Comparison of ENCODE assay signal across 20 cellular contexts in genomic region chr20:15455279-15455678, GRCh38.
DNase-seq lines count a peak whose midpoint lies in the region; ATAC-seq and TF ChIP-seq lines count a peak whose summit lies in the region.
"Had no signal": no experiment of that assay in that cellular context is flagged by ENCODE, and none has a peak within 500 bp of the region (broad histone marks: within the 10 kb centered on the region; RNA-seq: fewer than 3 reads in every experiment).

No MANE protein-coding gene starts in this region.

- no peaks in the 10 kb centered on the region for H3K4me1 Mint-ChIP-seq in naive thymus-derived CD4-positive, alpha-beta T cell
- peaks cover 13% of the 10 kb centered on the region for H3K4me1 Mint-ChIP-seq in endothelial cell (ENCODE audit: unreplicated experiment)
- H3K4me1 Mint-ChIP-seq: CD4-positive, CD25-positive, alpha-beta regulatory T cell had no signal

- CTCF ChIA-PET in HEK293T (lab: Yijun Ruan, JAX) = no interaction called here
- CTCF ChIA-PET in naive thymus-derived CD4-positive, alpha-beta T cell (lab: Charles Lee) = interaction anchor here (0.5 kb wide), 1 partner anchor 134 kb away, joined by 3 read pairs; no protein-coding TSS in a partner anchor

- no peak overlapping the region for H3K27ac ChIP-seq in SK-N-MC
- H3K27ac ChIP-seq in naive thymus-derived CD4-positive, alpha-beta T cell (ENCODE audit: low read depth, low read length) = no peak overlapping the region

- H3K9me3 ChIP-seq in SK-N-MC (ENCODE audit: low read depth, low read length) = no peaks in the 10 kb centered on the region
- peaks cover 0 to 4% (median 0%) of the 10 kb centered on the region in 3 experiments for H3K9me3 ChIP-seq in naive thymus-derived CD4-positive, alpha-beta T cell (ENCODE audit: control insufficient read depth in 2 of 3, low read length in 3 of 3)
- H3K9me3 ChIP-seq: BE2C, Caco-2 had no signal

- H3K4me3 ChIP-seq in SK-N-MC = peak overlapping the region; percentile 14; the same call in 1 of the 2 replicates
- no peak overlapping the region for H3K4me3 ChIP-seq in naive thymus-derived CD4-positive, alpha-beta T cell (ENCODE audit: low read length)

- H3K4me3 Mint-ChIP-seq in naive thymus-derived CD4-positive, alpha-beta T cell = no peak overlapping the region
- H3K4me3 Mint-ChIP-seq in endothelial cell (ENCODE audit: unreplicated experiment) = no peak overlapping the region
- H3K4me3 Mint-ChIP-seq: CD4-positive, CD25-positive, alpha-beta regulatory T cell; IgD-negative memory B cell had no signal

- H3K9me3 Mint-ChIP-seq in naive thymus-derived CD4-positive, alpha-beta T cell = peaks cover 0 to 9% (median 3%) of the 10 kb centered on the region in 11 donors
- no peaks in the 10 kb centered on the region for H3K9me3 Mint-ChIP-seq in endothelial cell (ENCODE audit: unreplicated experiment)
- H3K9me3 Mint-ChIP-seq: IgD-negative memory B cell had no signal

- intact Hi-C loops in naive thymus-derived CD4-positive, alpha-beta T cell (cut with micrococcal nuclease) = no loop called here

- H3K4me1 ChIP-seq in naive thymus-derived CD4-positive, alpha-beta T cell (ENCODE audit: control insufficient read depth in 2 of 2, insufficient read depth in 2 of 2, low read length in 2 of 2) = no peaks in the 10 kb centered on the region
- H3K4me1 ChIP-seq: BE2C had no signal

- ATAC-seq in naive thymus-derived CD4-positive, alpha-beta T cell = no peak
- ATAC-seq: HCT116, HepG2 had no signal

- no peaks in the 10 kb centered on the region for H3K27me3 ChIP-seq in naive thymus-derived CD4-positive, alpha-beta T cell (ENCODE audit: control insufficient read depth in 2 of 2, insufficient read depth in 2 of 2, low read length in 2 of 2)
- H3K27me3 ChIP-seq: BE2C had no signal

- POLR2A ChIA-PET in HEK293T (lab: Yijun Ruan, JAX) = no interaction called here
- POLR2A ChIA-PET in naive thymus-derived CD4-positive, alpha-beta T cell (lab: Charles Lee) = no interaction called here

- no peaks in the 10 kb centered on the region for H3K27me3 Mint-ChIP-seq in naive thymus-derived CD4-positive, alpha-beta T cell
- H3K27me3 Mint-ChIP-seq in endothelial cell (ENCODE audit: unreplicated experiment) = peaks cover 2% of the 10 kb centered on the region
- H3K27me3 Mint-ChIP-seq: CD4-positive, CD25-positive, alpha-beta regulatory T cell; IgD-negative memory B cell had no signal

- DNase-seq in HEK293T (ENCODE audit: extremely low spot score) = no peak
- peak; percentile 80 for DNase-seq in NCI-H82 (lab: John Stamatoyannopoulos, UW)
- peak; percentile 76 for DNase-seq in SK-N-MC (ENCODE audit: low read depth, low spot score)
- DNase-seq in naive thymus-derived CD4-positive, alpha-beta T cell = no peak
- DNase-seq in amniotic stem cell (lab: John Stamatoyannopoulos, UW) = no peak
- DNase-seq in endothelial cell (ENCODE audit: low spot score) = no peak
- no peak for DNase-seq in DMS 273 (lab: John Stamatoyannopoulos, UW; ENCODE audit: unreplicated experiment)
- DNase-seq: ACHN; BE2C; C1 segment of cervical spinal cord; Caco-2; CD4-positive, CD25-positive, alpha-beta regulatory T cell; DMS153; DMS79; GDM1; GOT3; H7 had no signal

- no peak overlapping the region for H3K27ac Mint-ChIP-seq in naive thymus-derived CD4-positive, alpha-beta T cell
- H3K27ac Mint-ChIP-seq in endothelial cell (ENCODE audit: unreplicated experiment) = no peak overlapping the region
- H3K27ac Mint-ChIP-seq: CD4-positive, CD25-positive, alpha-beta regulatory T cell; IgD-negative memory B cell had no signal

- no peaks in the 10 kb centered on the region for H3K36me3 ChIP-seq in SK-N-MC (ENCODE audit: insufficient read depth, low read length)
- no peaks in the 10 kb centered on the region for H3K36me3 ChIP-seq in naive thymus-derived CD4-positive, alpha-beta T cell (ENCODE audit: control insufficient read depth in 2 of 3, insufficient read depth in 3 of 3, low read length in 3 of 3)
- H3K36me3 ChIP-seq: BE2C had no signal

- no peak for TF ChIP-seq CTCF in endothelial cell (IDR thresholded peaks at IDR 0.05; ENCODE audit: unreplicated experiment)

- H3K9ac ChIP-seq in SK-N-MC (ENCODE audit: insufficient read length) = no peak overlapping the region

- H3K36me3 Mint-ChIP-seq in naive thymus-derived CD4-positive, alpha-beta T cell = no peaks in the 10 kb centered on the region
- H3K36me3 Mint-ChIP-seq in endothelial cell (ENCODE audit: low read depth, unreplicated experiment) = no peaks in the 10 kb centered on the region
- H3K36me3 Mint-ChIP-seq: CD4-positive, CD25-positive, alpha-beta regulatory T cell; IgD-negative memory B cell had no signal

TF ChIP-seq in HEK293T, 16 proteins besides CTCF, POLR2A, EP300 and RAD21:
- TF ChIP-seq, protein P1, sequence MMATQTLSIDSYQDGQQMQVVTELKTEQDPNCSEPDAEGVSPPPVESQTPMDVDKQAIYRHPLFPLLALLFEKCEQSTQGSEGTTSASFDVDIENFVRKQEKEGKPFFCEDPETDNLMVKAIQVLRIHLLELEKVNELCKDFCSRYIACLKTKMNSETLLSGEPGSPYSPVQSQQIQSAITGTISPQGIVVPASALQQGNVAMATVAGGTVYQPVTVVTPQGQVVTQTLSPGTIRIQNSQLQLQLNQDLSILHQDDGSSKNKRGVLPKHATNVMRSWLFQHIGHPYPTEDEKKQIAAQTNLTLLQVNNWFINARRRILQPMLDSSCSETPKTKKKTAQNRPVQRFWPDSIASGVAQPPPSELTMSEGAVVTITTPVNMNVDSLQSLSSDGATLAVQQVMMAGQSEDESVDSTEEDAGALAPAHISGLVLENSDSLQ (IDR thresholded peaks at IDR 0.05) = peak; percentile 86
- no peak for TF ChIP-seq ELF4 (IDR thresholded peaks at IDR 0.05)

Comparison
In these comparisons a context has a peak if more than half of its experiments do, and no peak if none do; other contexts are left out.
1. DNase-seq: peak in NCI-H82 (single experiment) and SK-N-MC (single experiment); none in HEK293T (single experiment), naive thymus-derived CD4-positive, alpha-beta T cell (0 of 9), amniotic stem cell (single experiment), endothelial cell (single experiment) and DMS 273 (single experiment).